In genomic region chr5:75469017-75469416, GRCh38 we compare ENCODE assay signal across 19 cellular contexts. TPM values are rescaled to one million over a fixed set of nuclear protein-coding genes. Genes with fewer than 3 reads are reported as not detected.
DNase-seq lines count a peak whose midpoint lies in the region; ATAC-seq, FAIRE-seq and TF ChIP-seq lines count a peak whose summit lies in the region.
"Had no signal": no experiment of that assay in that cellular context is flagged by ENCODE, and none has a peak within 500 bp of the region (broad histone marks: within the 10 kb centered on the region; RNA-seq: fewer than 3 reads in every experiment).

No MANE protein-coding gene starts in this region.

- H3K4me2 ChIP-seq in K562 (ENCODE audit: insufficient read depth, low read length) = no peak overlapping the region
- H3K4me2 ChIP-seq in mesenchymal stem cell (ENCODE audit: low read length, poor library complexity, severe bottlenecking) = no peak overlapping the region
- H3K4me2 ChIP-seq: A549 had no signal

- H4K20me1 ChIP-seq in K562 (replicated peaks; ENCODE audit: control insufficient read depth, insufficient read depth, low read length) = no peaks in the 10 kb centered on the region

- H3K36me3 ChIP-seq in K562 (ENCODE audit: control insufficient read depth, insufficient read depth, low read length) (no peaks in the 10 kb centered on the region), mesenchymal stem cell (ENCODE audit: control insufficient read depth in 1 of 2, insufficient read depth in 2 of 2, low read depth in 1 of 2, low read length in 2 of 2) (peaks cover 0 to 6% of the 10 kb centered on the region in 2 experiments)

- TF ChIP-seq EP300 in K562 (IDR thresholded peaks at IDR 0.05; ENCODE audit: low read length) = no peak

- no TSS peak for BruUV-seq in K562 (replicated peaks; lab: Mats Ljungman, UMichigan)

- TF ChIP-seq POLR2A in K562 (conservative IDR thresholded peaks at IDR 0.05) = no peak

- DNase-seq in Caki2 (ENCODE audit: low read depth) (peak; percentile 7), K562 (ENCODE audit: extremely low read depth in 1 of 4, low spot score in 3 of 4) (no peak), mesenchymal stem cell (peak; percentile 5), mesothelial cell of epicardium (ENCODE audit: low spot score in 2 of 2, unreplicated experiment in 2 of 2) (no peak), T-helper 9 cell (no peak)
- DNase-seq: AML-193; CD4-positive, alpha-beta T cell; DMS79 treated with DMSO at 0.1 percent for 48 hours; GOT3; H7; KG1 had no signal

- H4K91ac ChIP-seq in mesenchymal stem cell (ENCODE audit: low read length) = no peak overlapping the region

- no peak for TF ChIP-seq RAD21 in K562 (CRISPR knock-in tag; conservative IDR thresholded peaks at IDR 0.05 in 1 of 2, IDR thresholded peaks at IDR 0.05 in 1 of 2)

- H3K79me1 ChIP-seq in mesenchymal stem cell (replicated peaks; ENCODE audit: low read length, poor library complexity, severe bottlenecking) = peaks cover 21% of the 10 kb centered on the region

- no peak overlapping the region for H2BK15ac ChIP-seq in mesenchymal stem cell (ENCODE audit: low read depth, poor library complexity, severe bottlenecking)

- no peaks in the 10 kb centered on the region for H3K9me1 ChIP-seq in K562 (ENCODE audit: control insufficient read depth, insufficient read depth, low read length)

- intact Hi-C loops in K562 (cut with micrococcal nuclease) = no loop called here

- no peak overlapping the region for H2BK5ac ChIP-seq in mesenchymal stem cell (ENCODE audit: low read depth, low read length, poor library complexity, severe bottlenecking)

- H3K79me2 ChIP-seq in K562 (ENCODE audit: control insufficient read depth, insufficient read depth, low read length) = peaks cover 40% of the 10 kb centered on the region

- no peak overlapping the region for H3K4me3 Mint-ChIP-seq in mesothelial cell of epicardium
- H3K4me3 Mint-ChIP-seq: CD4-positive, alpha-beta T cell; IgD-negative memory B cell had no signal

- H3K18ac ChIP-seq in mesenchymal stem cell (ENCODE audit: low read depth in 1 of 2, low read length in 2 of 2) = no peak overlapping the region

- 85% methylated on average over 1 of the region's 1 CpG for WGBS in K562 (ENCODE audit: insufficient coverage, low coverage, missing lambda C conversion rate)
- WGBS in mesenchymal stem cell = 97% methylated on average over 1 of the region's 1 CpG

- TF ChIP-seq CTCF in K562 (IDR thresholded peaks at IDR 0.05 in 2 of 3, conservative IDR thresholded peaks at IDR 0.05 in 1 of 3; ENCODE audit: insufficient read depth in 2 of 3, low read depth in 1 of 3, low read length in 3 of 3) = no peak
- no peak for TF ChIP-seq CTCF in mesothelial cell of epicardium (IDR thresholded peaks at IDR 0.05; ENCODE audit: unreplicated experiment)

- ATAC-seq in K562 = no peak
- no peak for ATAC-seq in GM21515 (IDR thresholded peaks at IDR 0.05; ENCODE audit: unreplicated experiment)
- ATAC-seq: A549, HCT116 had no signal

- no peak overlapping the region for H2BK120ac ChIP-seq in mesenchymal stem cell (ENCODE audit: low read depth, low read length)

- CTCF ChIA-PET in K562 (lab: Yijun Ruan, JAX; ENCODE audit: low intra/inter-chr PET ratio) = no interaction called here

- H3K9ac ChIP-seq in K562 (ENCODE audit: insufficient read depth in 1 of 2, low read depth in 2 of 2, low read length in 2 of 2) = no peak overlapping the region
- no peak overlapping the region for H3K9ac ChIP-seq in mesenchymal stem cell (ENCODE audit: low read length)

- H3K23ac ChIP-seq in mesenchymal stem cell (ENCODE audit: low read length in 2 of 2) = no peak overlapping the region

- H2AFZ ChIP-seq in K562 (ENCODE audit: low read depth, low read length) = no peak overlapping the region
- H2AFZ ChIP-seq in mesenchymal stem cell (ENCODE audit: low read depth, low read length) = no peak overlapping the region

- H3K4ac ChIP-seq in mesenchymal stem cell (ENCODE audit: low read depth in 1 of 2, low read length in 2 of 2) = no peak overlapping the region

- H3K27me3 ChIP-seq in K562 (ENCODE audit: control insufficient read depth in 2 of 2, insufficient read depth in 2 of 2, low read length in 2 of 2) = no peaks in the 10 kb centered on the region
- H3K27me3 ChIP-seq in mesenchymal stem cell (ENCODE audit: control insufficient read depth in 1 of 2, insufficient read depth in 1 of 2, low read length in 2 of 2) = no peaks in the 10 kb centered on the region

- no peak overlapping the region for H3K14ac ChIP-seq in mesenchymal stem cell (ENCODE audit: low read length in 2 of 2)

- H3K9me3 Mint-ChIP-seq in mesothelial cell of epicardium = peaks cover 43% of the 10 kb centered on the region

- H3K27ac Mint-ChIP-seq in mesothelial cell of epicardium = no peak overlapping the region
- H3K27ac Mint-ChIP-seq: CD4-positive, alpha-beta T cell had no signal

- no peak overlapping the region for H3K4me3 ChIP-seq in K562
- no peak overlapping the region for H3K4me3 ChIP-seq in mesenchymal stem cell (ENCODE audit: insufficient read depth in 1 of 2, low read depth in 1 of 2, low read length in 2 of 2)
- H3K4me3 ChIP-seq: A549 had no signal

- H2BK12ac ChIP-seq in mesenchymal stem cell (ENCODE audit: low read length in 2 of 2) = no peak overlapping the region

- H3K4me1 Mint-ChIP-seq in mesothelial cell of epicardium = peaks cover 11% of the 10 kb centered on the region

- H3K4me1 ChIP-seq in K562 (replicated peaks in 1 of 2; ENCODE audit: control insufficient read depth in 2 of 2, insufficient read depth in 2 of 2, low read length in 2 of 2) = peaks cover 0 to 4% of the 10 kb centered on the region in 2 experiments; a peak in 2 of 5 replicates
- peaks cover 6% of the 10 kb centered on the region for H3K4me1 ChIP-seq in mesenchymal stem cell (ENCODE audit: control insufficient read depth, insufficient read depth, low read depth, low read length)

- in situ Hi-C loops in Caki2 (cut with HindIII; ENCODE audit: low pct_unique_long_range_greater_than_20kb, low sequenced_read_pairs) (no loop called here), K562 (cut with MboI) (no loop called here)

- no peak overlapping the region for H4K8ac ChIP-seq in mesenchymal stem cell (ENCODE audit: low read length)

- H3K27me3 Mint-ChIP-seq in mesothelial cell of epicardium (ENCODE audit: low read depth) = no peaks in the 10 kb centered on the region
- H3K27me3 Mint-ChIP-seq: CD4-positive, alpha-beta T cell; IgD-negative memory B cell had no signal

- POLR2A ChIA-PET in K562 (lab: Yijun Ruan, JAX) = no interaction called here

- H3K27ac ChIP-seq in K562 (ENCODE audit: extremely low read depth, low read depth, low read length) (no peak overlapping the region), mesenchymal stem cell (ENCODE audit: low read length, poor library complexity, severe bottlenecking) (no peak overlapping the region)
- H3K27ac ChIP-seq: A549, C4-2B had no signal

- peaks cover 5% of the 10 kb centered on the region; the same call in 1 of the 2 replicates for H3K9me3 ChIP-seq in K562 (replicated peaks; ENCODE audit: control insufficient read depth, insufficient read depth, low read depth, low read length)
- peaks cover 33% of the 10 kb centered on the region for H3K9me3 ChIP-seq in mesenchymal stem cell (ENCODE audit: control insufficient read depth, low read length)

- peaks cover 36% of the 10 kb centered on the region for H3K36me3 Mint-ChIP-seq in mesothelial cell of epicardium

- FAIRE-seq in G401.6 (lab: Jason Lieb, UNC) (peak; percentile 52), K562 (lab: Jason Lieb, UNC) (no peak)
- FAIRE-seq: A549, GM18507, HTR-8/SVneo had no signal

- H2AK5ac ChIP-seq in mesenchymal stem cell (ENCODE audit: low read length, severe bottlenecking) = no peak overlapping the region

RNA-seq across cellular contexts. Expression of gene CERT1, which starts 42.4 kb away (rescaled TPM):
- total RNA-seq in Caki2 (2014; rRNA removed; shearing (Covaris generic); ENCODE audit: low replicate concordance) = 11.0 and 33.0 TPM in 2 replicates
- total RNA-seq in K562 (2011; cell fraction: chromatin; rRNA removed; ENCODE audit: low replicate concordance) = 37.4 and 79.9 TPM in 2 replicates
- total RNA-seq in K562 (2011; cell fraction: nucleolus; rRNA removed) = 11.7 and 14.3 TPM in 2 replicates
- total RNA-seq in K562 (2011; cell fraction: nucleoplasm; rRNA removed) = 41.1 and 65.3 TPM in 2 replicates
- total RNA-seq in K562 (2014; rRNA removed) = 6.6 and 8.6 TPM in 2 replicates
- total RNA-seq in K562 (2014; rRNA removed; fragmentation: Illumina TruSeq; extraction: Trizol) = 20.8 and 26.6 TPM in 2 replicates
- total RNA-seq in K562 (2015; rRNA removed; fragmentation: Illumina TruSeq; extraction: Trizol) = 20.3 and 24.5 TPM in 2 replicates
- total RNA-seq in K562 (2021) = 19.4 and 24.7 TPM in 2 replicates
- polyA plus RNA-seq in K562 (2011; rRNA removed) = 9.8 and 11.4 TPM in 2 replicates
- 4.0 and 6.2 TPM in 2 replicates for polyA plus RNA-seq in K562 (2011; cell fraction: cytosol; rRNA removed)
- 9.4 and 10.4 TPM in 2 replicates for polyA plus RNA-seq in K562 (2011; cell fraction: nucleus; rRNA removed)
- polyA plus RNA-seq in K562 (2012) = 16.9 and 20.5 TPM in 2 replicates
- polyA plus RNA-seq in K562 (2014; fragmentation: Illumina TruSeq; extraction: Trizol) = 16.0 and 21.6 TPM in 2 replicates
- polyA plus RNA-seq in K562 (2014; fragmentation: Nextera tagmentation; extraction: Ambion mirVana) = 1 to 10 TPM; 3.4 to 5.1 TPM
- 7.7 and 8.3 TPM in 2 replicates for polyA plus RNA-seq in K562 (2014; rRNA removed)
- polyA minus RNA-seq in K562 (2011; rRNA and poly(A)+ RNA removed) = 41.3 and 46.5 TPM in 2 replicates
- polyA minus RNA-seq in K562 (2011; cell fraction: cytosol; rRNA and poly(A)+ RNA removed) = 19.3 and 20.4 TPM in 2 replicates
- 22.9 and 24.8 TPM in 2 replicates for polyA minus RNA-seq in K562 (2011; cell fraction: nucleus; rRNA and poly(A)+ RNA removed)
- 33.2 TPM for polyA plus RNA-seq in mesenchymal stem cell (2013, experiment 1 of 2)
- 34.9 TPM for polyA plus RNA-seq in mesenchymal stem cell (2013, experiment 2 of 2)
- total RNA-seq in mesothelial cell of epicardium = 35.6 to 42.7 TPM (median 38.3 TPM) in 3 replicates

RNA-seq across cellular contexts. Expression of gene POLK, which starts 42.7 kb away (rescaled TPM):
- 7.1 and 12.8 TPM in 2 replicates for total RNA-seq in Caki2 (2014; rRNA removed; shearing (Covaris generic); ENCODE audit: low replicate concordance)
- total RNA-seq in K562 (2011; cell fraction: chromatin; rRNA removed; ENCODE audit: low replicate concordance) = 19.5 and 84.0 TPM in 2 replicates
- total RNA-seq in K562 (2011; cell fraction: nucleolus; rRNA removed) = 9.0 and 15.1 TPM in 2 replicates
- total RNA-seq in K562 (2011; cell fraction: nucleoplasm; rRNA removed) = 23.5 and 47.5 TPM in 2 replicates
- total RNA-seq in K562 (2014; rRNA removed) (9.4 and 15.0 TPM in 2 replicates), K562 (2014; rRNA removed; fragmentation: Illumina TruSeq; extraction: Trizol) (26.2 and 26.4 TPM in 2 replicates), K562 (2015; rRNA removed; fragmentation: Illumina TruSeq; extraction: Trizol) (21.8 and 22.2 TPM in 2 replicates), K562 (2021) (15.3 and 16.5 TPM in 2 replicates), mesothelial cell of epicardium (25.9 to 29.7 TPM (median 29.2 TPM) in 3 replicates)
- polyA plus RNA-seq in K562 (2011; rRNA removed) (26.5 and 31.6 TPM in 2 replicates), K562 (2014; fragmentation: Illumina TruSeq; extraction: Trizol) (16.3 and 20.8 TPM in 2 replicates), K562 (2014; fragmentation: Nextera tagmentation; extraction: Ambion mirVana) (10 to 100 TPM in 1 of 2 experiments, 1 to 10 TPM in 1; 6.1 to 11.4 TPM), K562 (2014; rRNA removed) (13.3 and 15.2 TPM in 2 replicates)
- polyA plus RNA-seq in K562 (2011; cell fraction: cytosol; rRNA removed) = 4.5 and 7.6 TPM in 2 replicates
- 20.8 and 20.9 TPM in 2 replicates for polyA plus RNA-seq in K562 (2011; cell fraction: nucleus; rRNA removed)
- 9.1 and 10.3 TPM in 2 replicates for polyA plus RNA-seq in K562 (2012)
- polyA minus RNA-seq in K562 (2011; rRNA and poly(A)+ RNA removed) = 72.2 and 76.7 TPM in 2 replicates
- polyA minus RNA-seq in K562 (2011; cell fraction: cytosol; rRNA and poly(A)+ RNA removed) = 11.5 and 12.0 TPM in 2 replicates
- polyA minus RNA-seq in K562 (2011; cell fraction: nucleus; rRNA and poly(A)+ RNA removed) = 19.8 and 35.3 TPM in 2 replicates
- polyA plus RNA-seq in mesenchymal stem cell (2013, experiment 1 of 2) = 13.8 TPM
- polyA plus RNA-seq in mesenchymal stem cell (2013, experiment 2 of 2) = 13.5 TPM

Comparison
In these comparisons a context has a peak if more than half of its experiments do, and no peak if none do; other contexts are left out.
1. DNase-seq: peak in Caki2 (single experiment) and mesenchymal stem cell (single experiment); none in K562 (0 of 4), mesothelial cell of epicardium (0 of 2) and T-helper 9 cell (single experiment).